Comparison of ENCODE assay signal across 13 cellular contexts in the genomic region with DNA sequence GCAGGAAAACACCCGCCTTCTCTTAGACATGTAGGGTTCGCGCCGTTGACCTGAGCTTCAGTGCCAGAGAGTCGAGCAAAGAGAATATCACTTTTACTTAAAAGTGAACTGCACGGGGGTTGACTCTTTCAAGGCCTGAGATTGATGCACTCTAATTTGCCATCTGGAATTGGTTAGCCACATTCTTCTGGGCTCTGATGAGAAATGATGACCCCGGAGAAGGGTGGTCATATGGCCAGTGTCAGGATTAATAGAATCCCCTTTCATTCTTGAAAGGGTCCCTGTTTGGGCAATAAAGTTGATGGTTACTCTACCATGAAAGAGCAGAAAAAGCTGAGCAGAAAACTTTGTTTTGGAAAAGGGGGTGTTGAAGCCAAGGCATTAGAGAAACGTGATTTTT. TPM values are rescaled to one million over a fixed set of nuclear protein-coding genes. Genes with fewer than 3 reads are reported as not detected.
DNase-seq lines count a peak whose midpoint lies in the region; ATAC-seq and TF ChIP-seq lines count a peak whose summit lies in the region.
"Had no signal": no experiment of that assay in that cellular context is flagged by ENCODE, and none has a peak within 500 bp of the region (broad histone marks: within the 10 kb centered on the region; RNA-seq: fewer than 3 reads in every experiment).

No MANE protein-coding gene starts in this region.

- H2AK9ac ChIP-seq in IMR-90 (replicated peaks; ENCODE audit: low read depth, low read length, poor library complexity): no peak overlapping the region

- H2AK5ac ChIP-seq in IMR-90 (ENCODE audit: low read depth, low read length): peak overlapping the region; percentile 54; the same call in 1 of the 2 replicates
- no peak overlapping the region for H2AK5ac ChIP-seq in mesenchymal stem cell (ENCODE audit: low read length, severe bottlenecking)

- H3K18ac ChIP-seq in IMR-90 (ENCODE audit: low read depth, low read length): no peak overlapping the region
- H3K18ac ChIP-seq in mesenchymal stem cell (ENCODE audit: low read depth in 1 of 2, low read length in 2 of 2): peak overlapping the region; percentile 88 to 96

- H3K4me2 ChIP-seq in IMR-90 (ENCODE audit: low read depth, low read length) (no peak overlapping the region), mesenchymal stem cell (ENCODE audit: low read length, poor library complexity, severe bottlenecking) (no peak overlapping the region)

- no peak overlapping the region; the same call in 2 of the 3 replicates for H2BK15ac ChIP-seq in IMR-90 (ENCODE audit: low read depth, low read length)
- H2BK15ac ChIP-seq in mesenchymal stem cell (ENCODE audit: low read depth, poor library complexity, severe bottlenecking): no peak overlapping the region

- CTCF ChIA-PET in IMR-90 (lab: Yijun Ruan, JAX): interaction anchor here (0.8 kb wide), 1 partner anchor 21 kb away, joined by 6 read pairs; no protein-coding TSS in a partner anchor
- CTCF ChIA-PET in activated CD8-positive, alpha-beta memory T cell treated with anti-CD3 and anti-CD28 coated beads, Interleukin-2, amount 10 ng/mL, durations not matched to agents 7 days and 5 days (lab: Charles Lee): interaction anchor here (0.7 kb wide), 1 partner anchor 207 kb away, joined by 3 read pairs; no protein-coding TSS in a partner anchor

- H3K4me1 Mint-ChIP-seq in brain: peaks cover 70% of the 10 kb centered on the region
- peaks cover 31% of the 10 kb centered on the region for H3K4me1 Mint-ChIP-seq in activated CD8-positive, alpha-beta memory T cell treated with anti-CD3 and anti-CD28 coated beads, Interleukin-2, amount 10 ng/mL, durations not matched to agents 7 days and 5 days

- intact Hi-C loops in IMR-90 (cut with micrococcal nuclease): no loop called here
- intact Hi-C loops in gastrocnemius medialis (cut with DNase I; ENCODE audit: low total_unique reads): no loop called here

- H3K27me3 ChIP-seq in IMR-90 (ENCODE audit: control insufficient read depth, insufficient read depth, low read length) (no peaks in the 10 kb centered on the region), mesenchymal stem cell (ENCODE audit: control insufficient read depth in 1 of 2, insufficient read depth in 1 of 2, low read length in 2 of 2) (no peaks in the 10 kb centered on the region), gastrocnemius medialis (no peaks in the 10 kb centered on the region)

- H4K20me1 ChIP-seq in IMR-90 (ENCODE audit: insufficient read depth, low read length): peaks cover 56% of the 10 kb centered on the region

- dilution Hi-C loops in IMR-90 (cut with HindIII; ENCODE audit: low sequenced_read_pairs, unreplicated experiment): no loop called here

- no peak for DNase-seq in IMR-90
- no peak for DNase-seq in mesenchymal stem cell
- no peak for DNase-seq in gastrocnemius medialis
- DNase-seq in stimulated activated CD4-positive, alpha-beta T cell treated with anti-CD3 and anti-CD28 coated beads, Interleukin-4, amount 100 ng/mL, for 4 hours: no peak
- DNase-seq in activated CD8-positive, alpha-beta memory T cell treated with anti-CD3 and anti-CD28 coated beads, Interleukin-2, amount 10 ng/mL, durations not matched to agents 7 days and 5 days: no peak
- DNase-seq in NCI-H748 treated with DMSO at 0.1 percent for 48 hours (lab: John Stamatoyannopoulos, UW): no peak
- DNase-seq in OCI-M2 (lab: John Stamatoyannopoulos, UW; ENCODE audit: unreplicated experiment): no peak
- DNase-seq: activated gamma-delta T cell, midbrain, NCI-H446, trophoblast cell, WERI-Rb-1 had no signal

- H4K5ac ChIP-seq in IMR-90 (ENCODE audit: low read depth, low read length): no peak overlapping the region

- peak overlapping the region; percentile 24; the same call in 1 of the 2 replicates for H3K23ac ChIP-seq in IMR-90 (ENCODE audit: low read depth, low read length)
- no peak overlapping the region for H3K23ac ChIP-seq in mesenchymal stem cell (ENCODE audit: low read length in 2 of 2)

- in situ Hi-C loops in IMR-90 (cut with MboI; ENCODE audit: low sequenced_read_pairs) (no loop called here), gastrocnemius medialis (cut with MboI; ENCODE audit: low sequenced_read_pairs in 4 of 4) (no loop called here)

- H2BK12ac ChIP-seq in mesenchymal stem cell (ENCODE audit: low read length in 2 of 2): peak overlapping the region; percentile 47 to 59

- H3K14ac ChIP-seq in IMR-90 (replicated peaks; ENCODE audit: low read depth, low read length) (peak overlapping the region; percentile 40; the same call in 1 of the 2 replicates), mesenchymal stem cell (ENCODE audit: low read length in 2 of 2) (no peak overlapping the region)

- no TSS peak for BruUV-seq in IMR-90 (replicated peaks; lab: Mats Ljungman, UMichigan)

- H3K36me3 ChIP-seq in IMR-90 (ENCODE audit: control insufficient read depth, insufficient read depth, low read length) (peaks cover 5% of the 10 kb centered on the region; the same call in 1 of the 2 replicates), mesenchymal stem cell (ENCODE audit: control insufficient read depth in 1 of 2, insufficient read depth in 2 of 2, low read depth in 1 of 2, low read length in 2 of 2) (peaks cover 0 to 4% of the 10 kb centered on the region in 2 experiments), gastrocnemius medialis (no peaks in the 10 kb centered on the region)
- H3K36me3 ChIP-seq: WERI-Rb-1 had no signal

- H4K91ac ChIP-seq in IMR-90 (ENCODE audit: insufficient read depth, low read depth, low read length) (peak overlapping the region; percentile 23; the same call in 1 of the 2 replicates), mesenchymal stem cell (ENCODE audit: low read length) (peak overlapping the region; percentile 73)

- H3K4ac ChIP-seq in IMR-90 (ENCODE audit: low read depth, low read length) (no peak overlapping the region; the same call in 1 of the 2 replicates), mesenchymal stem cell (ENCODE audit: low read depth in 1 of 2, low read length in 2 of 2) (peak overlapping the region; percentile 66 to 96)

- no peaks in the 10 kb centered on the region for H3K27me3 Mint-ChIP-seq in brain
- no peaks in the 10 kb centered on the region for H3K27me3 Mint-ChIP-seq in activated CD8-positive, alpha-beta memory T cell treated with anti-CD3 and anti-CD28 coated beads, Interleukin-2, amount 10 ng/mL, durations not matched to agents 7 days and 5 days

- peaks cover 14% of the 10 kb centered on the region for H3K9me1 ChIP-seq in IMR-90 (ENCODE audit: insufficient read depth, low read length)

- no peaks in the 10 kb centered on the region for H3K9me3 Mint-ChIP-seq in brain
- no peaks in the 10 kb centered on the region for H3K9me3 Mint-ChIP-seq in activated CD8-positive, alpha-beta memory T cell treated with anti-CD3 and anti-CD28 coated beads, Interleukin-2, amount 10 ng/mL, durations not matched to agents 7 days and 5 days (ENCODE audit: low read depth)

- ATAC-seq in IMR-90 (ENCODE audit: low read depth) (no peak), gastrocnemius medialis (no peak)
- no peak for ATAC-seq in activated CD8-positive, alpha-beta memory T cell treated with anti-CD3 and anti-CD28 coated beads, Interleukin-2, amount 10 ng/mL, durations not matched to agents 7 days and 5 days

- H3K79me1 ChIP-seq in IMR-90 (ENCODE audit: low read depth in 1 of 2, low read length in 2 of 2) (peaks cover 25 to 76% of the 10 kb centered on the region in 2 experiments), mesenchymal stem cell (replicated peaks; ENCODE audit: low read length, poor library complexity, severe bottlenecking) (peaks cover 26% of the 10 kb centered on the region)

- H3K4me3 Mint-ChIP-seq in brain: no peak overlapping the region
- H3K4me3 Mint-ChIP-seq in activated CD8-positive, alpha-beta memory T cell treated with anti-CD3 and anti-CD28 coated beads, Interleukin-2, amount 10 ng/mL, durations not matched to agents 7 days and 5 days: no peak overlapping the region

- no peaks in the 10 kb centered on the region for H3K9me3 ChIP-seq in IMR-90 (ENCODE audit: control insufficient read depth, insufficient read depth, low read length)
- H3K9me3 ChIP-seq in mesenchymal stem cell (ENCODE audit: control insufficient read depth, low read length): no peaks in the 10 kb centered on the region
- H3K9me3 ChIP-seq in gastrocnemius medialis: no peaks in the 10 kb centered on the region

- H3K4me1 ChIP-seq in IMR-90 (ENCODE audit: control insufficient read depth, insufficient read depth, low read length) (peaks cover 28% of the 10 kb centered on the region), mesenchymal stem cell (ENCODE audit: control insufficient read depth, insufficient read depth, low read depth, low read length) (peaks cover 5% of the 10 kb centered on the region), gastrocnemius medialis (peaks cover 4 to 46% of the 10 kb centered on the region in 2 donors)

- no peaks in the 10 kb centered on the region for H3K36me3 Mint-ChIP-seq in brain
- peaks cover 2% of the 10 kb centered on the region for H3K36me3 Mint-ChIP-seq in activated CD8-positive, alpha-beta memory T cell treated with anti-CD3 and anti-CD28 coated beads, Interleukin-2, amount 10 ng/mL, durations not matched to agents 7 days and 5 days

- no peak for TF ChIP-seq RAD21 in IMR-90 (IDR thresholded peaks at IDR 0.05; ENCODE audit: low read length)

- peak overlapping the region; percentile 30 to 91 (median 51) for H3K27ac Mint-ChIP-seq in brain
- H3K27ac Mint-ChIP-seq in activated CD8-positive, alpha-beta memory T cell treated with anti-CD3 and anti-CD28 coated beads, Interleukin-2, amount 10 ng/mL, durations not matched to agents 7 days and 5 days: no peak overlapping the region

- TF ChIP-seq CTCF in IMR-90 (conservative IDR thresholded peaks at IDR 0.05; ENCODE audit: low read depth, low read length) (no peak), brain (conservative IDR thresholded peaks at IDR 0.05) (no peak), gastrocnemius medialis (IDR thresholded peaks at IDR 0.05 in 4 of 5, conservative IDR thresholded peaks at IDR 0.05 in 1 of 5) (no peak)

- H3K27ac ChIP-seq in IMR-90 (ENCODE audit: insufficient read depth, low read length) (peak overlapping the region; percentile 22; the same call in 1 of the 2 replicates), mesenchymal stem cell (ENCODE audit: low read length, poor library complexity, severe bottlenecking) (no peak overlapping the region), gastrocnemius medialis (peak overlapping the region; percentile 55 to 73 (median 65))

- POLR2A ChIA-PET in IMR-90 (lab: Charles Lee; ENCODE audit: unreplicated experiment): no interaction called here

- H2BK20ac ChIP-seq in IMR-90 (ENCODE audit: low read depth, low read length): no peak overlapping the region; the same call in none of the 2 replicates

- TF ChIP-seq POLR2A in IMR-90 (IDR thresholded peaks at IDR 0.05; ENCODE audit: low read depth, low read length) (no peak), gastrocnemius medialis (IDR thresholded peaks at IDR 0.05) (no peak)

- H3K56ac ChIP-seq in IMR-90 (ENCODE audit: extremely low read depth, insufficient read depth, low read length): no peak overlapping the region

- H3K9ac ChIP-seq in IMR-90 (ENCODE audit: low read depth, low read length): no peak overlapping the region
- no peak overlapping the region for H3K9ac ChIP-seq in mesenchymal stem cell (ENCODE audit: low read length)

- 68% methylated on average over 4 of the region's 8 CpGs; no CpG with 5 or more reads in 1 of the 2 experiments for WGBS in IMR-90 (ENCODE audit: extremely low coverage in 2 of 2, insufficient read length in 1 of 2), 2 experiments
- 67% methylated on average over 7 of the region's 8 CpGs for WGBS in mesenchymal stem cell

- H4K8ac ChIP-seq in IMR-90 (ENCODE audit: low read depth in 2 of 2, low read length in 2 of 2): peak overlapping the region in 1 of 2 experiments; percentile 35; a peak in 1 of 4 replicates
- H4K8ac ChIP-seq in mesenchymal stem cell (ENCODE audit: low read length): peak overlapping the region; percentile 61

- H3K4me3 ChIP-seq in IMR-90 (ENCODE audit: insufficient read depth, low read depth, low read length): no peak overlapping the region
- H3K4me3 ChIP-seq in mesenchymal stem cell (ENCODE audit: insufficient read depth in 1 of 2, low read depth in 1 of 2, low read length in 2 of 2): no peak overlapping the region
- H3K4me3 ChIP-seq in gastrocnemius medialis: no peak overlapping the region

- H2AFZ ChIP-seq in IMR-90 (replicated peaks; ENCODE audit: low read length, poor library complexity): no peak overlapping the region
- no peak overlapping the region for H2AFZ ChIP-seq in mesenchymal stem cell (ENCODE audit: low read depth, low read length)

- H2BK5ac ChIP-seq in IMR-90 (ENCODE audit: low read depth, low read length, poor library complexity, severe bottlenecking) (no peak overlapping the region), mesenchymal stem cell (ENCODE audit: low read depth, low read length, poor library complexity, severe bottlenecking) (no peak overlapping the region)

- H2BK120ac ChIP-seq in IMR-90 (ENCODE audit: low read depth, low read length) (peak overlapping the region; percentile 27; the same call in 1 of the 2 replicates), mesenchymal stem cell (ENCODE audit: low read depth, low read length) (peak overlapping the region; percentile 92)

RNA-seq across cellular contexts. Expression of a gene that starts 31.2 kb away (rescaled TPM):
- total RNA-seq in IMR-90 (2012; rRNA removed) (11.9 and 12.9 TPM in 2 replicates), gastrocnemius medialis (10 to 100 TPM in 1 of 4 donors, 1 to 10 TPM in 3; 6.2 to 12.5 (median 9.1) TPM)
- polyA plus RNA-seq in IMR-90 (2012; rRNA removed) (13.7 and 16.3 TPM in 2 replicates), brain (ENCODE audit: insufficient read depth, low read depth, low replicate concordance) (5.4 TPM)
- 14.9 and 16.1 TPM in 2 replicates for polyA plus RNA-seq in IMR-90 (2012; cell fraction: cytosol; rRNA removed)
- 13.4 and 27.1 TPM in 2 replicates for polyA plus RNA-seq in IMR-90 (2012; cell fraction: nucleus; rRNA removed; ENCODE audit: low replicate concordance)
- 56.5 TPM for polyA plus RNA-seq in mesenchymal stem cell (2013, experiment 1 of 2)
- polyA plus RNA-seq in mesenchymal stem cell (2013, experiment 2 of 2): 57.3 TPM
- 10 to 100 TPM; 23.2 to 29.5 TPM for total RNA-seq in activated CD8-positive, alpha-beta memory T cell treated with anti-CD3 and anti-CD28 coated beads, Interleukin-2, amount 10 ng/mL, durations not matched to agents 7 days and 5 days

RNA-seq across cellular contexts. Expression of a gene that starts 60.0 kb away (rescaled TPM):
- total RNA-seq in IMR-90 (2012; rRNA removed): 169 and 195 TPM in 2 replicates
- polyA plus RNA-seq in IMR-90 (2012; rRNA removed): 173 and 187 TPM in 2 replicates
- 60.3 and 63.2 TPM in 2 replicates for polyA plus RNA-seq in IMR-90 (2012; cell fraction: cytosol; rRNA removed)
- 17.7 and 85.4 TPM in 2 replicates for polyA plus RNA-seq in IMR-90 (2012; cell fraction: nucleus; rRNA removed; ENCODE audit: low replicate concordance)
- 78.8 TPM for polyA plus RNA-seq in brain (ENCODE audit: insufficient read depth, low read depth, low replicate concordance)
- 95.8 TPM for polyA plus RNA-seq in mesenchymal stem cell (2013, experiment 1 of 2)
- polyA plus RNA-seq in mesenchymal stem cell (2013, experiment 2 of 2): 97.4 TPM
- total RNA-seq in gastrocnemius medialis: 100 to 1,000 TPM; 227 to 342 (median 250) TPM
- 100 to 1,000 TPM; 124 to 166 TPM for total RNA-seq in activated CD8-positive, alpha-beta memory T cell treated with anti-CD3 and anti-CD28 coated beads, Interleukin-2, amount 10 ng/mL, durations not matched to agents 7 days and 5 days
